Comparison of ENCODE assay signal across 13 cellular contexts in the genomic region with DNA sequence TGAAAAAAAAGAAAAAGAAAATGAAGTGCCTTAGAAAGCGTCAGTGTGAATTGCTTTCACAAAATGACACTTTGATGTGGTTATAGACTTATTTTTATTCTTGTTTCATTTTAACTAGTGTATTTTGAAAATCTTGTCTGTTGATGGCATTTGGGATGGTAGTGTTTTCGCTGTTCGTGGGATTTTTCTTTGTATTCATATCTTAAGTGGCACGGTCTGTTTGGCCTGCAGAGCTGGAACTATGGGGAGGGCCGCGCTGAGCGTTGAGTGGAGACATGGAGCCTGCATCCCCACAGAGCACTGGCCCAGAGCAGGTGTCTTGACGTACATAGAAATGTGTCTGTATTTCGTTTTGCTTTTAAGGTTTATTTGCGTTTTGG.
A peak's percentile ranks its signal among the peaks of the same experiment; 100 is the strongest.
DNase-seq lines count a peak whose midpoint lies in the region; ATAC-seq and TF ChIP-seq lines count a peak whose summit lies in the region.
"Had no signal": no experiment of that assay in that cellular context is flagged by ENCODE, and none has a peak within 500 bp of the region (broad histone marks: within the 10 kb centered on the region; RNA-seq: fewer than 3 reads in every experiment).

No MANE protein-coding gene starts in this region.

- H3K9me3 Mint-ChIP-seq in MCF 10A (ENCODE audit: unreplicated experiment) = no peaks in the 10 kb centered on the region
- H3K9me3 Mint-ChIP-seq in WTC11 = no peaks in the 10 kb centered on the region

- dilution Hi-C loops in mammary epithelial cell (cut with HindIII; ENCODE audit: low sequenced_read_pairs) = no loop called here

- H3K4me2 ChIP-seq in mammary epithelial cell (ENCODE audit: insufficient read depth, low read depth, low read length) = no peak overlapping the region

- TF ChIP-seq CTCF in MCF 10A (IDR thresholded peaks at IDR 0.05; ENCODE audit: unreplicated experiment) = no peak
- no peak for TF ChIP-seq CTCF in mammary epithelial cell (conservative IDR thresholded peaks at IDR 0.05 in 1 of 2, IDR thresholded peaks at IDR 0.05 in 1 of 2; ENCODE audit: extremely low read depth in 1 of 2, insufficient read depth in 1 of 2, low read depth in 1 of 2, low read length in 2 of 2)
- TF ChIP-seq CTCF in WTC11 (IDR thresholded peaks at IDR 0.05) = no peak
- no peak for TF ChIP-seq CTCF in dorsolateral prefrontal cortex (IDR thresholded peaks at IDR 0.05 in 54 of 56, conservative IDR thresholded peaks at IDR 0.05 in 2 of 56; ENCODE audit: low read depth in 1 of 56, partially characterized antibody in 56 of 56)
- no peak for TF ChIP-seq CTCF in foreskin fibroblast (IDR thresholded peaks at IDR 0.05; ENCODE audit: low read depth, low read length)

- H3K27me3 Mint-ChIP-seq in MCF 10A (ENCODE audit: insufficient read depth, unreplicated experiment) = no peaks in the 10 kb centered on the region
- no peaks in the 10 kb centered on the region for H3K27me3 Mint-ChIP-seq in WTC11 (ENCODE audit: low read depth)

- 83% methylated on average over 10 of the region's 10 CpGs for WGBS in mammary epithelial cell (ENCODE audit: low coverage, missing lambda C conversion rate)

- H3K4me3 Mint-ChIP-seq in MCF 10A (ENCODE audit: unreplicated experiment) (no peak overlapping the region), WTC11 (no peak overlapping the region)

- H3K4me1 Mint-ChIP-seq in MCF 10A (ENCODE audit: insufficient read depth, unreplicated experiment) = no peaks in the 10 kb centered on the region
- H3K4me1 Mint-ChIP-seq in WTC11 = peaks cover 3% of the 10 kb centered on the region; the same call in 1 of the 2 replicates

- POLR2A ChIA-PET in MCF 10A (lab: Yijun Ruan, JAX) = no interaction called here
- POLR2A ChIA-PET in WTC11 (lab: Charles Lee) = no interaction called here

- no peaks in the 10 kb centered on the region for H3K4me1 ChIP-seq in mammary epithelial cell (ENCODE audit: insufficient read depth, low read length)
- H3K4me1 ChIP-seq: colonic mucosa had no signal

- H3K4me3 ChIP-seq in mammary epithelial cell (replicated peaks in 1 of 3; ENCODE audit: insufficient read depth in 1 of 3, low read depth in 2 of 3, low read length in 3 of 3) (no peak overlapping the region), dorsolateral prefrontal cortex (no peak overlapping the region), foreskin fibroblast (ENCODE audit: low read depth in 1 of 2, low read length in 2 of 2) (no peak overlapping the region)
- H3K4me3 ChIP-seq: colonic mucosa, left ventricle myocardium inferior had no signal

- intact Hi-C loops in MCF 10A (cut with micrococcal nuclease) = no loop called here
- intact Hi-C loops in mammary epithelial cell (cut with micrococcal nuclease) = no loop called here
- intact Hi-C loops in dorsolateral prefrontal cortex (cut with DNase I) = no loop called here

- peaks cover 67% of the 10 kb centered on the region for H3K36me3 Mint-ChIP-seq in MCF 10A (ENCODE audit: insufficient read depth, unreplicated experiment)
- peaks cover 16% of the 10 kb centered on the region for H3K36me3 Mint-ChIP-seq in WTC11

- no peak for DNase-seq in MCF 10A (ENCODE audit: unreplicated experiment)
- no peak for DNase-seq in mammary epithelial cell
- no peak for DNase-seq in WTC11 (ENCODE audit: low spot score)
- no peak for DNase-seq in dorsolateral prefrontal cortex
- no peak for DNase-seq in DMS114 treated with DMSO at 0.1 percent for 48 hours (lab: John Stamatoyannopoulos, UW; ENCODE audit: unreplicated experiment)
- no peak for DNase-seq in activated gamma-delta T cell (lab: John Stamatoyannopoulos, UW)
- DNase-seq in foreskin fibroblast = no peak
- DNase-seq: colonic mucosa, hippocampal formation, left ventricle myocardium inferior, NCI-H2081 treated with DMSO at 0.1 percent for 48 hours had no signal

- H3K27me3 ChIP-seq in mammary epithelial cell (ENCODE audit: insufficient read depth, low read length) (no peaks in the 10 kb centered on the region), dorsolateral prefrontal cortex (no peaks in the 10 kb centered on the region)
- H3K27me3 ChIP-seq: colonic mucosa had no signal

- H3K9ac ChIP-seq in mammary epithelial cell (ENCODE audit: insufficient read depth, low read length) = no peak overlapping the region

- ATAC-seq in WTC11 = no peak

- CTCF ChIA-PET in MCF 10A (lab: Yijun Ruan, JAX) (no interaction called here), mammary epithelial cell (lab: Charles Lee; ENCODE audit: low non-redundant PET) (no interaction called here), WTC11 (lab: Charles Lee) (no interaction called here)

- in situ Hi-C loops in mammary epithelial cell (cut with MboI; ENCODE audit: low sequenced_read_pairs in 2 of 2) = no loop called here

- H4K20me1 ChIP-seq in mammary epithelial cell (ENCODE audit: insufficient read depth, low read length) = no peaks in the 10 kb centered on the region

- H3K36me3 ChIP-seq in mammary epithelial cell (ENCODE audit: insufficient read depth, low read length) = peaks cover 9% of the 10 kb centered on the region
- H3K36me3 ChIP-seq: colonic mucosa had no signal

- H3K79me2 ChIP-seq in mammary epithelial cell (ENCODE audit: insufficient read depth, low read length) = peaks cover 71% of the 10 kb centered on the region

- BruUV-seq in MCF 10A (replicated peaks; lab: Mats Ljungman, UMichigan) (no TSS peak), mammary epithelial cell (replicated peaks; lab: Mats Ljungman, UMichigan) (no TSS peak)

- no peaks in the 10 kb centered on the region for H3K9me3 ChIP-seq in mammary epithelial cell (replicated peaks; ENCODE audit: insufficient read depth, low read length)
- H3K9me3 ChIP-seq: colonic mucosa, left ventricle myocardium inferior had no signal

- H3K27ac Mint-ChIP-seq in MCF 10A (ENCODE audit: low read depth, unreplicated experiment) = peak overlapping the region; percentile 32
- peak overlapping the region; percentile 13; the same call in 1 of the 2 replicates for H3K27ac Mint-ChIP-seq in WTC11

- H3K27ac ChIP-seq in mammary epithelial cell (ENCODE audit: insufficient read depth, low read depth, low read length) (no peak overlapping the region), dorsolateral prefrontal cortex (peak overlapping the region; percentile 51 to 100 (median 97)), temporal lobe (ENCODE audit: low read depth, low read length) (peak overlapping the region; percentile 96)
- H3K27ac ChIP-seq: colonic mucosa, HL-60, left ventricle myocardium inferior had no signal

- no peak overlapping the region for H2AFZ ChIP-seq in mammary epithelial cell (ENCODE audit: low read depth, low read length)

TF ChIP-seq in WTC11, 78 proteins besides CTCF, POLR2A, EP300 and RAD21:
- no peak for TF ChIP-seq ZNF281 (CRISPR knock-in tag; IDR thresholded peaks at IDR 0.05)
- no peak for TF ChIP-seq TP53 (CRISPR knock-in tag; IDR thresholded peaks at IDR 0.05)
- TF ChIP-seq ZNF263 (CRISPR knock-in tag; IDR thresholded peaks at IDR 0.05; ENCODE audit: low read depth) = no peak
- TF ChIP-seq, protein P1, sequence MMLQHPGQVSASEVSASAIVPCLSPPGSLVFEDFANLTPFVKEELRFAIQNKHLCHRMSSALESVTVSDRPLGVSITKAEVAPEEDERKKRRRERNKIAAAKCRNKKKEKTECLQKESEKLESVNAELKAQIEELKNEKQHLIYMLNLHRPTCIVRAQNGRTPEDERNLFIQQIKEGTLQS (CRISPR knock-in tag; conservative IDR thresholded peaks at IDR 0.05) = no peak
- TF ChIP-seq, protein P2, sequence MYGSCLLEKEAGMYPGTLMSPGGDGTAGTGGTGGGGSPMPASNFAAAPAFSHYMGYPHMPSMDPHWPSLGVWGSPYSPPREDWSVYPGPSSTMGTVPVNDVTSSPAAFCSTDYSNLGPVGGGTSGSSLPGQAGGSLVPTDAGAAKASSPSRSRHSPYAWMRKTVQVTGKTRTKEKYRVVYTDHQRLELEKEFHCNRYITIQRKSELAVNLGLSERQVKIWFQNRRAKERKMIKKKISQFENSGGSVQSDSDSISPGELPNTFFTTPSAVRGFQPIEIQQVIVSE (CRISPR knock-in tag; IDR thresholded peaks at IDR 0.05; ENCODE audit: borderline replicate concordance) = no peak
- no peak for TF ChIP-seq MYBL2 (CRISPR knock-in tag; IDR thresholded peaks at IDR 0.05)
- no peak for TF ChIP-seq ELF4 (CRISPR knock-in tag; IDR thresholded peaks at IDR 0.05; ENCODE audit: low read depth)
- no peak for TF ChIP-seq FOXK1 (CRISPR knock-in tag; IDR thresholded peaks at IDR 0.05)
